Comparison of ENCODE assay signal across 15 cellular contexts in the genomic region with DNA sequence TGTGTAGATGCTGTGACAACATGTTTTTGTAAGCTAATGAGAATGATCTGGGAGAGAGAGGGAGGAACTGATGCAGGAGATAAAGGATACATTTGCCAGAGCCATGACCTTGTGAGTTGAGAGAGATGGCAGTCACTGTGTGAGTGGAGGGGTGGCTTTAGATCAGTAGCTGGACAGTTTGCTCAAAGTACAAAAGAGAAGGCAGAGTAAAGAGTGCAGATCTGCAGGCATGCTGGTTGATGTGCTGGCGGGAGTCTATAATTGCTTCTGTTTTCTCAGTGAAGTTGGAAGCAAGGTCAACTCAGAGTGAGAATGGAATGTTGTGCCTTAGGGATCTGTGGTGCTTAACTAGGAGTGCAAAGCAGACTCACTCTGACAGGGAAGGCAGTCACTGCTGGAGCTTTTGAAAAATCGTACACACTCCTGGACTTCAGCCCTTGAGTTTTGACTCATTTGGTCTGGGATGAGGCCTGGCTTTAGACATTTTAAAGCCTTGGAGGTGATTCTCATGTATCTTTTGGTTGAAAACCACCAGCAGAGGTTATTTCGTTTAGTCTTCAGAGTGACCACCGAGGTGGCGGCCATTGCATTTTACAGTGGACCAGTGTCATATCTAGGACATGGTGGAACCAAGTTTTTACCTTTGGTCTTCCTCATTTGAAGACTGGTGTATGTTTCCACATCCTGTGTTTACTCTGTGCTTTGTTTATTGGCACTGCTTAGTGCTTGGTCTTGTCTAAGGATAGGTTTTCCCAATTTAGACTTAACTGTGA. TPM values are rescaled to one million over a fixed set of nuclear protein-coding genes. Genes with fewer than 3 reads are reported as not detected.
DNase-seq lines count a peak whose midpoint lies in the region; ATAC-seq and TF ChIP-seq lines count a peak whose summit lies in the region.
"Had no signal": no experiment of that assay in that cellular context is flagged by ENCODE, and none has a peak within 500 bp of the region (broad histone marks: within the 10 kb centered on the region; RNA-seq: fewer than 3 reads in every experiment).

No MANE protein-coding gene starts in this region.

- H3K9me3 ChIP-seq in BE2C = no peaks in the 10 kb centered on the region
- H3K9me3 ChIP-seq in gastrocnemius medialis = no peaks in the 10 kb centered on the region

- TF ChIP-seq CTCF in BE2C (IDR thresholded peaks at IDR 0.05; ENCODE audit: low read depth, low read length) = no peak
- no peak for TF ChIP-seq CTCF in foreskin keratinocyte (conservative IDR thresholded peaks at IDR 0.05)
- no peak for TF ChIP-seq CTCF in gastrocnemius medialis (IDR thresholded peaks at IDR 0.05 in 4 of 5, conservative IDR thresholded peaks at IDR 0.05 in 1 of 5)

- in situ Hi-C loops in gastrocnemius medialis (cut with MboI; ENCODE audit: low sequenced_read_pairs in 4 of 4) = no loop called here

- no peak overlapping the region for H3K27ac ChIP-seq in foreskin keratinocyte
- peak overlapping the region in 2 of 4 donors; percentile 1 to 38 for H3K27ac ChIP-seq in gastrocnemius medialis
- H3K27ac ChIP-seq: VCaP had no signal

- no peaks in the 10 kb centered on the region for H3K27me3 ChIP-seq in BE2C
- no peaks in the 10 kb centered on the region for H3K27me3 ChIP-seq in foreskin keratinocyte
- no peaks in the 10 kb centered on the region for H3K27me3 ChIP-seq in gastrocnemius medialis

- H3K36me3 ChIP-seq in BE2C (peaks cover 25% of the 10 kb centered on the region), gastrocnemius medialis (peaks cover under 1 to 32% of the 10 kb centered on the region in 2 donors)

- H3K4me3 ChIP-seq in BE2C (ENCODE audit: low read depth, low read length) (no peak overlapping the region), gastrocnemius medialis (no peak overlapping the region)

- TF ChIP-seq POLR2A in gastrocnemius medialis (IDR thresholded peaks at IDR 0.05) = no peak

- ATAC-seq in foreskin keratinocyte (peak; percentile 15), gastrocnemius medialis (no peak)

- intact Hi-C loops in gastrocnemius medialis (cut with DNase I; ENCODE audit: low total_unique reads) = no loop called here

- H3K4me1 ChIP-seq in BE2C (peaks cover 15% of the 10 kb centered on the region), foreskin keratinocyte (no peaks in the 10 kb centered on the region), gastrocnemius medialis (peaks cover 0 to 6% of the 10 kb centered on the region in 2 donors)

- DNase-seq in BE2C (peak; percentile 35), SK-N-DZ (ENCODE audit: low spot score) (peak; percentile 84), foreskin keratinocyte (peak in 1 of 2 donors; percentile 3), mucosa of gallbladder (ENCODE audit: low spot score) (peak; percentile 13), DMS79 (lab: John Stamatoyannopoulos, UW) (no peak), GDM1 (lab: John Stamatoyannopoulos, UW) (no peak), gastrocnemius medialis (no peak)
- DNase-seq in activated CD4-positive, alpha-beta T cell treated with anti-CD3 and anti-CD28 coated beads for 4 hours = no peak
- DNase-seq: activated naive CD8-positive, alpha-beta T cell treated with anti-CD3 and anti-CD28 coated beads, Interleukin-2, amount 10 ng/mL, durations not matched to agents 7 days and 5 days; effector CD4-positive, alpha-beta T cell; mammary epithelial cell; NCI-H1436; NCI-H524 treated with DMSO at 0.1 percent for 48 hours; SHP77 had no signal

RNA-seq across cellular contexts. Expression of a gene that starts 49.6 kb away (rescaled TPM):
- 8.8 TPM for polyA plus RNA-seq in BE2C (2012; ENCODE audit: insufficient read depth, insufficient read length, low read depth)
- polyA plus RNA-seq in SK-N-DZ (2014; cell fraction: cytosol; rRNA removed) = 19.9 and 23.3 TPM in 2 replicates
- 20.1 and 25.5 TPM in 2 replicates for polyA plus RNA-seq in SK-N-DZ (2014; cell fraction: nucleus; rRNA removed)
- total RNA-seq in foreskin keratinocyte = 18.6 and 22.8 TPM in 2 replicates
- polyA plus RNA-seq in foreskin keratinocyte = 2.6 and 2.8 TPM in 2 replicates
- total RNA-seq in mucosa of gallbladder = 46.4 TPM
- total RNA-seq in gastrocnemius medialis = 10 to 100 TPM; 23.0 to 46.3 (median 29.1) TPM

Comparison
In these comparisons a context has a peak if more than half of its experiments do, and no peak if none do; other contexts are left out.
1. DNase-seq: peak in BE2C (single experiment), SK-N-DZ (single experiment) and mucosa of gallbladder (single experiment); none in DMS79 (single experiment), GDM1 (single experiment), activated CD4-positive, alpha-beta T cell treated with anti-CD3 and anti-CD28 coated beads for 4 hours (0 of 2) and gastrocnemius medialis (0 of 2).